Comparison of ENCODE assay signal across 19 cellular contexts in the genomic region with DNA sequence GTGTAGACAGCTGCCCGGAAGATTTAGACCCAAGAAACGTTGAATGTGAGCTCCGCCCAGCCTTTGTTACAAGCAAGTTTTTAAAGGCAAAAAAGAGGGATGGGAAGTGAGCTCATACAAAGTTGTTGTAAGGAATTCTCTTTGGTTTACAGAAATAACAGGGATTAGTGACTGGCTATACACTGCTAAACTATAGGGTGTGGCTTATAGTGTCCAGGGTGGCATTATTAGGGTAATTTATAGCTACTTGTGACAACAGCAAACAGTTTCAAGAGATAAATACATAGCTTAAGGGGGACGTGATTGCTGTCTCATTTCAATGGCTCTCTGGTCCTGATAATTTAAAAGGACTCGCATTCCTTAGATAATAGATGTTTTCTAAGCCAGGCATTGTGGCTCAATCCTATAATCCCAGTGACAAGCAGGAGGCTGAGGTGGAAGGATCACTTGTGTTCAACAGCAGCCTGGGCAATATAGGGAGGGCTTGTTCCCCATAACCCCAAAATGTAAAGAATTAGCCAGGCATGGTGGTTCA.
A peak's percentile ranks its signal among the peaks of the same experiment; 100 is the strongest.
DNase-seq lines count a peak whose midpoint lies in the region; ATAC-seq and TF ChIP-seq lines count a peak whose summit lies in the region.
"Had no signal": no experiment of that assay in that cellular context is flagged by ENCODE, and none has a peak within 500 bp of the region (broad histone marks: within the 10 kb centered on the region; RNA-seq: fewer than 3 reads in every experiment).

No MANE protein-coding gene starts in this region.

- H2BK5ac ChIP-seq in mesenchymal stem cell (ENCODE audit: low read depth, low read length, poor library complexity, severe bottlenecking) = no peak overlapping the region

- H3K36me3 Mint-ChIP-seq in Caco-2 (ENCODE audit: insufficient read depth, unreplicated experiment) = peaks cover 4% of the 10 kb centered on the region
- H3K36me3 Mint-ChIP-seq in WTC11 = no peaks in the 10 kb centered on the region
- H3K36me3 Mint-ChIP-seq: brain had no signal

- no peak overlapping the region for H3K4ac ChIP-seq in mesenchymal stem cell (ENCODE audit: low read depth in 1 of 2, low read length in 2 of 2)

- H3K4me1 Mint-ChIP-seq in Caco-2 (ENCODE audit: low read depth, unreplicated experiment) (peaks cover 13% of the 10 kb centered on the region), WTC11 (peaks cover 15% of the 10 kb centered on the region)

- H3K36me3 ChIP-seq in Caco-2 (ENCODE audit: control insufficient read depth, insufficient read depth, low read length) = no peaks in the 10 kb centered on the region
- H3K36me3 ChIP-seq in HUES6 (ENCODE audit: control insufficient read depth, insufficient read depth, low read length) = no peaks in the 10 kb centered on the region
- H3K36me3 ChIP-seq in mesenchymal stem cell (ENCODE audit: control insufficient read depth in 1 of 2, insufficient read depth in 2 of 2, low read depth in 1 of 2, low read length in 2 of 2) = no peaks in the 10 kb centered on the region
- no peaks in the 10 kb centered on the region for H3K36me3 ChIP-seq in colonic mucosa
- H3K36me3 ChIP-seq: lower lobe of right lung had no signal

- no peak overlapping the region for H2BK12ac ChIP-seq in mesenchymal stem cell (ENCODE audit: low read length in 2 of 2)

- ATAC-seq in WTC11 = peak; percentile 47
- ATAC-seq: HepG2, lower lobe of right lung had no signal

- H3K9me3 Mint-ChIP-seq in Caco-2 (ENCODE audit: unreplicated experiment) = peaks cover 8% of the 10 kb centered on the region
- 0 out of 2 replicates have a peak, but pooled peaks cover 3% of the 10 kb centered on the region for H3K9me3 Mint-ChIP-seq in WTC11
- H3K9me3 Mint-ChIP-seq: activated naive CD4-positive, alpha-beta T cell treated with anti-CD3 and anti-CD28 coated beads for 36 hours; brain; dendritic cell treated with granulocyte-macrophage colony-stimulating factor and Interleukin-4, amounts not matched to agents 40 ng/mL and 50 ng/mL, for 4 days had no signal

- no peak overlapping the region for H3K18ac ChIP-seq in mesenchymal stem cell (ENCODE audit: low read depth in 1 of 2, low read length in 2 of 2)

- intact Hi-C loops in Caco-2 (cut with micrococcal nuclease; ENCODE audit: unreplicated experiment) (loop anchor here (1.0 to 5.0 kb wide), 6 partner anchors 54 to 283 kb away; no protein-coding TSS in a partner anchor), colonic mucosa (cut with DNase I) (no loop called here)

- no peak overlapping the region for H3K23ac ChIP-seq in mesenchymal stem cell (ENCODE audit: low read length in 2 of 2)

- no peaks in the 10 kb centered on the region for H3K79me1 ChIP-seq in mesenchymal stem cell (replicated peaks; ENCODE audit: low read length, poor library complexity, severe bottlenecking)

- H3K4me1 ChIP-seq in Caco-2 (peaks cover 15% of the 10 kb centered on the region), HUES6 (ENCODE audit: control insufficient read depth, insufficient read depth, low read length) (peaks cover 18% of the 10 kb centered on the region), mesenchymal stem cell (ENCODE audit: control insufficient read depth, insufficient read depth, low read depth, low read length) (peaks cover 3% of the 10 kb centered on the region), colonic mucosa (no peaks in the 10 kb centered on the region)
- H3K4me1 ChIP-seq: lower lobe of right lung had no signal

- H3K9me3 ChIP-seq in Caco-2 (no peaks in the 10 kb centered on the region; the same call in 1 of the 2 replicates), HUES6 (ENCODE audit: control insufficient read depth, insufficient read depth, low read depth, low read length) (no peaks in the 10 kb centered on the region), mesenchymal stem cell (ENCODE audit: control insufficient read depth, low read length) (no peaks in the 10 kb centered on the region), colonic mucosa (no peaks in the 10 kb centered on the region)
- H3K9me3 ChIP-seq: lower lobe of right lung had no signal

- no peak overlapping the region for H3K14ac ChIP-seq in mesenchymal stem cell (ENCODE audit: low read length in 2 of 2)

- H3K27me3 Mint-ChIP-seq in Caco-2 (ENCODE audit: insufficient read depth, unreplicated experiment) (no peaks in the 10 kb centered on the region), WTC11 (ENCODE audit: low read depth) (no peaks in the 10 kb centered on the region)
- H3K27me3 Mint-ChIP-seq: dendritic cell treated with granulocyte-macrophage colony-stimulating factor and Interleukin-4, amounts not matched to agents 40 ng/mL and 50 ng/mL, for 4 days had no signal

- H3K27ac Mint-ChIP-seq in Caco-2 (ENCODE audit: unreplicated experiment) (peak overlapping the region; percentile 72), WTC11 (no peak overlapping the region)
- H3K27ac Mint-ChIP-seq: activated naive CD4-positive, alpha-beta T cell treated with anti-CD3 and anti-CD28 coated beads for 36 hours; brain; dendritic cell treated with granulocyte-macrophage colony-stimulating factor and Interleukin-4, amounts not matched to agents 40 ng/mL and 50 ng/mL, for 4 days had no signal

- no peak overlapping the region for H2BK120ac ChIP-seq in mesenchymal stem cell (ENCODE audit: low read depth, low read length)

- peak overlapping the region; percentile 47 for H3K9ac ChIP-seq in HUES6 (ENCODE audit: low read length)
- no peak overlapping the region for H3K9ac ChIP-seq in mesenchymal stem cell (ENCODE audit: low read length)
- H3K9ac ChIP-seq in colonic mucosa (ENCODE audit: low read depth in 2 of 2, low read length in 2 of 2) = no peak overlapping the region

- no peak overlapping the region for H2AK5ac ChIP-seq in mesenchymal stem cell (ENCODE audit: low read length, severe bottlenecking)

- TF ChIP-seq CTCF in Caco-2 (IDR thresholded peaks at IDR 0.05; ENCODE audit: insufficient read depth in 1 of 2, low read depth in 1 of 2, low read length in 1 of 2, severe bottlenecking in 1 of 2, unreplicated experiment in 1 of 2) (no peak), WTC11 (IDR thresholded peaks at IDR 0.05) (no peak), colonic mucosa (IDR thresholded peaks at IDR 0.05) (no peak)

- H3K4me3 ChIP-seq in Caco-2 (ENCODE audit: low read depth, low read length) (no peak overlapping the region), HUES6 (ENCODE audit: low read depth, low read length) (no peak overlapping the region; the same call in 1 of the 2 replicates), mesenchymal stem cell (ENCODE audit: insufficient read depth in 1 of 2, low read depth in 1 of 2, low read length in 2 of 2) (no peak overlapping the region), colonic mucosa (no peak overlapping the region)
- H3K4me3 ChIP-seq: lower lobe of right lung, SK-N-MC had no signal

- H3K4me3 Mint-ChIP-seq in Caco-2 (ENCODE audit: unreplicated experiment) (no peak overlapping the region), WTC11 (no peak overlapping the region)
- H3K4me3 Mint-ChIP-seq: activated naive CD4-positive, alpha-beta T cell treated with anti-CD3 and anti-CD28 coated beads for 36 hours; brain; dendritic cell treated with granulocyte-macrophage colony-stimulating factor and Interleukin-4, amounts not matched to agents 40 ng/mL and 50 ng/mL, for 4 days had no signal

- 46% methylated on average over 5 of the region's 5 CpGs for WGBS in mesenchymal stem cell

- H2AFZ ChIP-seq in mesenchymal stem cell (ENCODE audit: low read depth, low read length) = no peak overlapping the region

- no peak overlapping the region; the same call in 1 of the 2 replicates for H3K27ac ChIP-seq in HUES6 (ENCODE audit: low read depth, low read length)
- H3K27ac ChIP-seq in mesenchymal stem cell (ENCODE audit: low read length, poor library complexity, severe bottlenecking) = no peak overlapping the region
- no peak overlapping the region for H3K27ac ChIP-seq in colonic mucosa
- H3K27ac ChIP-seq: lower lobe of right lung, SK-N-MC had no signal

- no TSS peak for BruUV-seq in Caco-2 (replicated peaks; lab: Mats Ljungman, UMichigan)

- CTCF ChIA-PET in Caco-2 (lab: Charles Lee) = interaction anchor here (0.5 to 1.2 kb wide), 5 partner anchors 46 to 283 kb away, joined by 3 to 5 read pairs (median 3); no protein-coding TSS in a partner anchor
- CTCF ChIA-PET in WTC11 (lab: Charles Lee) = interaction anchor here (0.5 kb wide), 1 partner anchor 60 kb away, joined by 4 read pairs; no protein-coding TSS in a partner anchor

- H4K8ac ChIP-seq in mesenchymal stem cell (ENCODE audit: low read length) = no peak overlapping the region

- DNase-seq in Caco-2 (peak; percentile 56 to 71), WTC11 (ENCODE audit: low spot score) (no peak), mesenchymal stem cell (peak; percentile 12), colonic mucosa (no peak), superior temporal gyrus (ENCODE audit: extremely low spot score) (no peak), EL (no peak), middle frontal gyrus (ENCODE audit: extremely low spot score, low spot score) (no peak)
- DNase-seq: activated CD4-positive, alpha-beta T cell treated with anti-CD3 and anti-CD28 coated beads, Interleukin-2, amount 50 U/mL, for 1 hour; activated naive CD4-positive, alpha-beta T cell treated with anti-CD3 and anti-CD28 coated beads for 36 hours; erythroblast; GOT3; lower lobe of right lung; stimulated activated CD4-positive, alpha-beta T cell treated with anti-CD3 and anti-CD28 coated beads, Interleukin-1b, Interleukin-23, amount 100 ng/mL, for 48 hours; substantia nigra had no signal

- H3K27me3 ChIP-seq in Caco-2 (replicated peaks; ENCODE audit: control insufficient read depth, insufficient read depth, low read length) (no peaks in the 10 kb centered on the region), HUES6 (ENCODE audit: control insufficient read depth, insufficient read depth, low read length) (no peaks in the 10 kb centered on the region), mesenchymal stem cell (ENCODE audit: control insufficient read depth in 1 of 2, insufficient read depth in 1 of 2, low read length in 2 of 2) (no peaks in the 10 kb centered on the region), colonic mucosa (no peaks in the 10 kb centered on the region)

- no peak overlapping the region for H2BK15ac ChIP-seq in mesenchymal stem cell (ENCODE audit: low read depth, poor library complexity, severe bottlenecking)

- no peak overlapping the region for H4K91ac ChIP-seq in mesenchymal stem cell (ENCODE audit: low read length)

- no peak overlapping the region for H3K4me2 ChIP-seq in mesenchymal stem cell (ENCODE audit: low read length, poor library complexity, severe bottlenecking)

- POLR2A ChIA-PET in Caco-2 (lab: Charles Lee) (interaction anchor here (0.6 to 1.2 kb wide), 7 partner anchors 14 to 241 kb away, joined by 3 to 8 read pairs (median 4); no protein-coding TSS in a partner anchor), WTC11 (lab: Charles Lee) (no interaction called here)

Comparison
In these comparisons a context has a peak if more than half of its experiments do, and no peak if none do; other contexts are left out.
1. DNase-seq: peak in Caco-2 (2 of 2) and mesenchymal stem cell (single experiment); none in WTC11 (single experiment), colonic mucosa (single experiment), superior temporal gyrus (single experiment), EL (single experiment) and middle frontal gyrus (single experiment).